ENCODE assay signal across 22 cellular contexts in the genomic region with DNA sequence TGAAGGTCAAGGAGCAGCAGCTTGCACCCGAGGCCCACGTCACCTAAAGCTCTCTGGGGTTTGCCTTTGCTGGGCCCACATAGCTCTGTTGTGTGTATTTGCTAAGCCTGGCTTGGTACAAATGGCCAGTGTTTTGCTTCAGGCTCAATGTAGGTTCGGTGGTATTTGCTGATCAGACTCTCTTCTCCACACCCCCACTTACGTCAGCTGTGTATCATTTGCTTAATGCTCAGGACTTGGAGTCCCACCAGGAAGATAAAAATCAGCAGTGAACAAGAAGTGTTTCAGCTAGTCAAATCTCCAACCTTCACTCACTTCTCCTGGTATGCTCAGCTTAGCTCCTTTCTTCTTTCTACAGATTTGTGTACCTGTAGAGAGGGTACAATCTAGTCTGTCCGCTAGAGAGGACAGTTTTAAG. TPM values are rescaled to one million over a fixed set of nuclear protein-coding genes. Genes with fewer than 3 reads are reported as not detected.
DNase-seq lines count a peak whose midpoint lies in the region; TF ChIP-seq lines count a peak whose summit lies in the region.
"Had no signal": no experiment of that assay in that cellular context is flagged by ENCODE, and none has a peak within 500 bp of the region (broad histone marks: within the 10 kb centered on the region; RNA-seq: fewer than 3 reads in every experiment).

No MANE protein-coding gene starts in this region.

- H3K4me1 ChIP-seq in parathyroid adenoma (peaks cover 13% of the 10 kb centered on the region), uterus (no peaks in the 10 kb centered on the region), esophagus muscularis mucosa (peaks cover 0 to 8% (median 7%) of the 10 kb centered on the region in 4 donors)

- H3K79me2 ChIP-seq in parathyroid adenoma, result no peaks in the 10 kb centered on the region

- no peak for TF ChIP-seq EP300 in esophagus muscularis mucosa (IDR thresholded peaks at IDR 0.05)

- TF ChIP-seq POLR2A in uterus (IDR thresholded peaks at IDR 0.05) (no peak), esophagus muscularis mucosa (IDR thresholded peaks at IDR 0.05; ENCODE audit: low read depth) (no peak)

- H3K27ac ChIP-seq in VCaP (peak overlapping the region; percentile 69), parathyroid adenoma (peak overlapping the region; percentile 92), uterus (peak overlapping the region in 1 of 2 donors; percentile 26), esophagus muscularis mucosa (replicated peaks in 1 of 4) (peak overlapping the region in 2 of 4 donors; percentile 24 to 33)
- H3K27ac ChIP-seq: BLaER1, heart left ventricle, HL-60 had no signal

- no peak overlapping the region for H3K9ac ChIP-seq in parathyroid adenoma
- H3K9ac ChIP-seq: BLaER1 had no signal

- H3K36me3 ChIP-seq in parathyroid adenoma (ENCODE audit: control insufficient read depth, insufficient read depth, low read length), result no peaks in the 10 kb centered on the region
- H3K36me3 ChIP-seq in uterus, result no peaks in the 10 kb centered on the region
- H3K36me3 ChIP-seq in esophagus muscularis mucosa, result no peaks in the 10 kb centered on the region
- H3K36me3 ChIP-seq: BLaER1, heart left ventricle had no signal

- intact Hi-C loops in uterus (cut with DNase I; ENCODE audit: low total_unique reads) (loop anchor here (10.0 kb wide), 1 partner anchor 203 kb away; no protein-coding TSS in a partner anchor), esophagus muscularis mucosa (cut with DNase I) (loop anchor here (5.0 to 10.0 kb wide), 3 partner anchors 140 to 960 kb away; no protein-coding TSS in a partner anchor)

- H2AFZ ChIP-seq in parathyroid adenoma, result peak overlapping the region; percentile 78

- peak overlapping the region; percentile 40 for H3K4me2 ChIP-seq in parathyroid adenoma (ENCODE audit: low read length)
- H3K4me2 ChIP-seq: BLaER1 had no signal

- 78% methylated on average over 5 of the region's 5 CpGs for WGBS in esophagus muscularis mucosa

- DNase-seq in fibroblast of peridontal ligament (ENCODE audit: extremely low read depth) (peak; percentile 39), uterus (peak; percentile 15 to 64), NCI-H69 (lab: John Stamatoyannopoulos, UW) (no peak), esophagus muscularis mucosa (ENCODE audit: extremely low spot score) (no peak)
- DNase-seq in stimulated activated CD4-positive, alpha-beta T cell treated with anti-CD3 and anti-CD28 coated beads, Interleukin-4, amount 100 ng/mL, for 24 hours, result no peak
- DNase-seq: activated CD4-positive, alpha-beta T cell treated with anti-CD3 and anti-CD28 coated beads for 4 hours; activated naive CD8-positive, alpha-beta T cell treated with anti-CD3 and anti-CD28 coated beads for 36 hours; activated T-cell treated with anti-CD3 and anti-CD28 coated beads for 4 hours; DMS 273 treated with DMSO at 0.1 percent for 48 hours; heart left ventricle; kidney glomerular epithelial cell; NCI-H1417; NCI-H2227 treated with DMSO at 0.1 percent for 48 hours; NK-92 treated with Interleukin-12 subunit alpha and Interleukin-12 subunit beta, amount 100 ng/mL, for 24 hours; Right ventricle myocardium superior; stimulated activated CD4-positive, alpha-beta T cell treated with anti-CD3 and anti-CD28 coated beads, Interleukin-12 subunit alpha, Interleukin-12 subunit beta, amount 100 ng/mL, for 4 hours; stimulated activated naive CD8-positive, alpha-beta T cell treated with anti-CD3 and anti-CD28 coated beads, Interleukin-15, Interleukin-2, amounts not matched to agents 100 U/mL and 50 U/mL, for 24 hours had no signal

- H3K4me3 ChIP-seq in parathyroid adenoma (ENCODE audit: low read depth, low read length) (peak overlapping the region; percentile 8), uterus (no peak overlapping the region), esophagus muscularis mucosa (no peak overlapping the region)
- H3K4me3 ChIP-seq: BLaER1, heart left ventricle had no signal

- TF ChIP-seq CTCF in VCaP (conservative IDR thresholded peaks at IDR 0.05) (no peak), parathyroid adenoma (IDR thresholded peaks at IDR 0.05) (no peak), uterus (IDR thresholded peaks at IDR 0.05) (no peak), esophagus muscularis mucosa (IDR thresholded peaks at IDR 0.05) (no peak)

- H3K27me3 ChIP-seq in parathyroid adenoma (ENCODE audit: control insufficient read depth, insufficient read depth, low read length) (no peaks in the 10 kb centered on the region), uterus (no peaks in the 10 kb centered on the region), esophagus muscularis mucosa (no peaks in the 10 kb centered on the region)
- H3K27me3 ChIP-seq: BLaER1 had no signal

- H3K9me3 ChIP-seq in parathyroid adenoma (ENCODE audit: control insufficient read depth, low read length) (no peaks in the 10 kb centered on the region), uterus (no peaks in the 10 kb centered on the region), esophagus muscularis mucosa (no peaks in the 10 kb centered on the region)
- H3K9me3 ChIP-seq: BLaER1, heart left ventricle had no signal

RNA-seq across cellular contexts. Expression of gene RFESD, which starts 4.8 kb away (rescaled TPM):
- total RNA-seq in uterus (1 to 10 TPM in 2 of 4 donors, under 1 TPM in 1, not detected in 1; under 0.01 to 2.8 (median 2.2) TPM), esophagus muscularis mucosa (1 to 10 TPM in 1 of 4 donors, under 1 TPM in 3; 0.63 to 1.7 (median 0.84) TPM)

RNA-seq across cellular contexts. Expression of gene GPR150, which starts 21.9 kb away (rescaled TPM):
- total RNA-seq in uterus (not detected), esophagus muscularis mucosa (1 to 10 TPM in 1 of 4 donors, under 1 TPM in 2, not detected in 1; 0.42 to 1.1 (median 0.92) TPM)
- total RNA-seq: Right ventricle myocardium superior had no signal

RNA-seq across cellular contexts. Expression of gene SPATA9, which starts 41.0 kb away (rescaled TPM):
- 1 to 10 TPM in 1 of 4 donors, under 1 TPM in 1, not detected in 2; 0.34 to 1.6 TPM for total RNA-seq in uterus
- not detected for total RNA-seq in esophagus muscularis mucosa
- total RNA-seq: activated naive CD8-positive, alpha-beta T cell treated with anti-CD3 and anti-CD28 coated beads for 36 hours; Right ventricle myocardium superior; T-helper 2 cell treated with Interferon-gamma antibody and Interleukin-4, amounts not matched to agents 100 ng/mL and 5 ng/mL, for 36 hours had no signal

Comparison
In these comparisons a context has a peak if more than half of its experiments do, and no peak if none do; other contexts are left out.
1. DNase-seq: peak in fibroblast of peridontal ligament (single experiment) and uterus (2 of 2); none in stimulated activated CD4-positive, alpha-beta T cell treated with anti-CD3 and anti-CD28 coated beads, Interleukin-4, amount 100 ng/mL, for 24 hours (single experiment), NCI-H69 (single experiment) and esophagus muscularis mucosa (single experiment).